Comparison of ENCODE assay signal across 19 cellular contexts in genomic region chr15:65917407-65917756, GRCh38. TPM values are rescaled to one million over a fixed set of nuclear protein-coding genes. Genes with fewer than 3 reads are reported as not detected.
A peak's percentile ranks its signal among the peaks of the same experiment; 100 is the strongest.
DNase-seq lines count a peak whose midpoint lies in the region; ATAC-seq and TF ChIP-seq lines count a peak whose summit lies in the region.
"Had no signal": no experiment of that assay in that cellular context is flagged by ENCODE, and none has a peak within 500 bp of the region (broad histone marks: within the 10 kb centered on the region; RNA-seq: fewer than 3 reads in every experiment).

No MANE protein-coding gene starts in this region.

- no peak for DNase-seq in activated naive CD4-positive, alpha-beta T cell treated with anti-CD3 and anti-CD28 coated beads for 36 hours
- no peak for DNase-seq in activated naive CD4-positive, alpha-beta T cell treated with Interleukin-2 at 50 U/mL for 16 hours
- DNase-seq in activated CD8-positive, alpha-beta T cell treated with anti-CD3 and anti-CD28 coated beads for 36 hours = no peak
- no peak for DNase-seq in DMS153 treated with DMSO at 0.1 percent for 48 hours (lab: John Stamatoyannopoulos, UW; ENCODE audit: unreplicated experiment)
- DNase-seq in SKM-1 treated with dmso at 0.1 percent for 144 hours (lab: John Stamatoyannopoulos, UW; ENCODE audit: unreplicated experiment) = no peak
- DNase-seq: ACHN, glutamatergic neuron, immature natural killer cell, KBM-7, lower lobe of right lung, NCI-H2171, NCI-H774, Peyer's patch, SW 1271, WERI-Rb-1 had no signal

- no peak overlapping the region for H3K4me3 Mint-ChIP-seq in activated naive CD4-positive, alpha-beta T cell treated with anti-CD3 and anti-CD28 coated beads for 36 hours
- no peak overlapping the region for H3K4me3 Mint-ChIP-seq in activated CD8-positive, alpha-beta T cell treated with anti-CD3 and anti-CD28 coated beads for 36 hours
- H3K4me3 Mint-ChIP-seq in stimulated activated memory B cell treated with anti-CD40 and anti-IgM and Interleukin-4, amounts not matched to agents 10 μg/mL and 1 μg/mL and 100 μg/mL, for 72 hours = peak overlapping the region; percentile 77
- H3K4me3 Mint-ChIP-seq: immature natural killer cell had no signal

- H3K27ac Mint-ChIP-seq in activated naive CD4-positive, alpha-beta T cell treated with anti-CD3 and anti-CD28 coated beads for 36 hours = peak overlapping the region; percentile 54
- peak overlapping the region; percentile 43 for H3K27ac Mint-ChIP-seq in activated CD8-positive, alpha-beta T cell treated with anti-CD3 and anti-CD28 coated beads for 36 hours
- H3K27ac Mint-ChIP-seq in stimulated activated memory B cell treated with anti-CD40 and anti-IgM and Interleukin-4, amounts not matched to agents 10 μg/mL and 1 μg/mL and 100 μg/mL, for 72 hours = peak overlapping the region; percentile 67
- H3K27ac Mint-ChIP-seq: immature natural killer cell had no signal

- ATAC-seq in HG02588 (IDR thresholded peaks at IDR 0.05; ENCODE audit: unreplicated experiment) (peak; percentile 9), GM21515 (IDR thresholded peaks at IDR 0.05; ENCODE audit: unreplicated experiment) (no peak)
- ATAC-seq in activated CD8-positive, alpha-beta T cell treated with anti-CD3 and anti-CD28 coated beads for 36 hours = no peak
- no peak for ATAC-seq in stimulated activated memory B cell treated with anti-CD40 and anti-IgM and Interleukin-4, amounts not matched to agents 10 μg/mL and 1 μg/mL and 100 μg/mL, for 72 hours

- H3K9me3 Mint-ChIP-seq in activated naive CD4-positive, alpha-beta T cell treated with anti-CD3 and anti-CD28 coated beads for 36 hours = no peaks in the 10 kb centered on the region
- H3K9me3 Mint-ChIP-seq in activated CD8-positive, alpha-beta T cell treated with anti-CD3 and anti-CD28 coated beads for 36 hours = no peaks in the 10 kb centered on the region
- no peaks in the 10 kb centered on the region for H3K9me3 Mint-ChIP-seq in stimulated activated memory B cell treated with anti-CD40 and anti-IgM and Interleukin-4, amounts not matched to agents 10 μg/mL and 1 μg/mL and 100 μg/mL, for 72 hours
- H3K9me3 Mint-ChIP-seq: immature natural killer cell, nephron had no signal

- intact Hi-C loops in activated naive CD4-positive, alpha-beta T cell treated with anti-CD3 and anti-CD28 coated beads for 36 hours (cut with micrococcal nuclease) = loop anchor here (1.0 to 2.0 kb wide), 3 partner anchors 30 to 55 kb away; no protein-coding TSS in a partner anchor
- intact Hi-C loops in activated CD8-positive, alpha-beta T cell treated with anti-CD3 and anti-CD28 coated beads for 36 hours (cut with micrococcal nuclease) = no loop called here

- H3K36me3 Mint-ChIP-seq in activated naive CD4-positive, alpha-beta T cell treated with anti-CD3 and anti-CD28 coated beads for 36 hours (ENCODE audit: low read depth) = no peaks in the 10 kb centered on the region
- no peaks in the 10 kb centered on the region for H3K36me3 Mint-ChIP-seq in activated CD8-positive, alpha-beta T cell treated with anti-CD3 and anti-CD28 coated beads for 36 hours (ENCODE audit: low read depth)
- peaks cover 5% of the 10 kb centered on the region for H3K36me3 Mint-ChIP-seq in stimulated activated memory B cell treated with anti-CD40 and anti-IgM and Interleukin-4, amounts not matched to agents 10 μg/mL and 1 μg/mL and 100 μg/mL, for 72 hours

- CTCF ChIA-PET in activated naive CD4-positive, alpha-beta T cell treated with anti-CD3 and anti-CD28 coated beads for 36 hours (lab: Charles Lee) = interaction anchor here (0.6 to 1.1 kb wide), 4 partner anchors 8 to 376 kb away, joined by 3 read pairs; no protein-coding TSS in a partner anchor
- CTCF ChIA-PET in activated CD8-positive, alpha-beta T cell treated with anti-CD3 and anti-CD28 coated beads for 36 hours (lab: Charles Lee) = interaction anchor here (1.9 kb wide), 1 partner anchor 18 kb away, joined by 5 read pairs; no protein-coding TSS in a partner anchor

- peaks cover 30% of the 10 kb centered on the region for H3K4me1 Mint-ChIP-seq in activated naive CD4-positive, alpha-beta T cell treated with anti-CD3 and anti-CD28 coated beads for 36 hours (ENCODE audit: low read depth)
- peaks cover 23% of the 10 kb centered on the region for H3K4me1 Mint-ChIP-seq in activated CD8-positive, alpha-beta T cell treated with anti-CD3 and anti-CD28 coated beads for 36 hours (ENCODE audit: low read depth)
- H3K4me1 Mint-ChIP-seq in stimulated activated memory B cell treated with anti-CD40 and anti-IgM and Interleukin-4, amounts not matched to agents 10 μg/mL and 1 μg/mL and 100 μg/mL, for 72 hours = peaks cover 75% of the 10 kb centered on the region
- H3K4me1 Mint-ChIP-seq: immature natural killer cell had no signal

- POLR2A ChIA-PET in activated CD8-positive, alpha-beta T cell treated with anti-CD3 and anti-CD28 coated beads for 36 hours (lab: Charles Lee) = interaction anchor here (0.5 to 1.0 kb wide), 2 partner anchors 10 to 288 kb away, joined by 3 read pairs; no protein-coding TSS in a partner anchor

- H3K27me3 Mint-ChIP-seq in activated naive CD4-positive, alpha-beta T cell treated with anti-CD3 and anti-CD28 coated beads for 36 hours (ENCODE audit: low read depth) = no peaks in the 10 kb centered on the region
- no peaks in the 10 kb centered on the region for H3K27me3 Mint-ChIP-seq in activated CD8-positive, alpha-beta T cell treated with anti-CD3 and anti-CD28 coated beads for 36 hours
- H3K27me3 Mint-ChIP-seq in stimulated activated memory B cell treated with anti-CD40 and anti-IgM and Interleukin-4, amounts not matched to agents 10 μg/mL and 1 μg/mL and 100 μg/mL, for 72 hours = no peaks in the 10 kb centered on the region

- TF ChIP-seq CTCF in activated CD8-positive, alpha-beta T cell treated with anti-CD3 and anti-CD28 coated beads for 36 hours (IDR thresholded peaks at IDR 0.05) = no peak

RNA-seq across cellular contexts. Expression of gene RAB11A, which starts 48.1 kb away (rescaled TPM):
- total RNA-seq in activated naive CD4-positive, alpha-beta T cell treated with anti-CD3 and anti-CD28 coated beads for 36 hours = 100 to 1,000 TPM; 151 to 157 TPM
- 100 to 1,000 TPM; 106 to 113 TPM for total RNA-seq in activated CD8-positive, alpha-beta T cell treated with anti-CD3 and anti-CD28 coated beads for 36 hours
